ENCODE assay signal across 9 cellular contexts in the genomic region with DNA sequence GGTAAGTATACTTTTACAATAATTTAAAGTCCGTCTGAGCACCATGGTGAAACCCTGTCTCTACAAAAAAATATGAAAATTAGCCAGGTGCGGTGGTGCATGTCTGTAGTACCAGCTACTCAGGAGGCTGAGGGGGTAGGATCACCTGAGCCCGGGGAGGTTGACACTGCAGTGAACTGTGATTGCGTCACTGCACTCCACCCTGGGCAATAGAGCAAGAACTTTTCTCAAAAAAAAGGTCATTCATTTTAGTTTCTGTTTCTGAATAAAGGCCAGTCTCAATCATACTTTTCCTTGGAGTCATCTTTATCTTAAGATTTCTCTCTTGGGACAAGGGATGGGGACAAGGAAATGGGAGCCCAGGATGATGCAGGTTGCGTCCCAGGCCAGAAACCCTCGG. TPM values are rescaled to one million over a fixed set of nuclear protein-coding genes. Genes with fewer than 3 reads are reported as not detected.
DNase-seq lines count a peak whose midpoint lies in the region; ATAC-seq and FAIRE-seq lines count a peak whose summit lies in the region.
"Had no signal": no experiment of that assay in that cellular context is flagged by ENCODE, and none has a peak within 500 bp of the region (broad histone marks: within the 10 kb centered on the region; RNA-seq: fewer than 3 reads in every experiment).

No MANE protein-coding gene starts in this region.

- DNase-seq in CD4-positive, CD25-positive, alpha-beta regulatory T cell = no peak
- DNase-seq in GM19239 (ENCODE audit: insufficient read length, low spot score) (no peak), germinal center (ENCODE audit: low spot score) (peak; percentile 63), iPS-NIHi11 (ENCODE audit: low spot score) (no peak), NCI-H128 (lab: John Stamatoyannopoulos, UW; ENCODE audit: unreplicated experiment) (no peak), SKM-1 (lab: John Stamatoyannopoulos, UW; ENCODE audit: unreplicated experiment) (no peak), ureter (ENCODE audit: low spot score) (no peak)
- DNase-seq: stimulated activated CD4-positive, alpha-beta T cell treated with anti-CD3 and anti-CD28 coated beads, Interleukin-4, amount 100 ng/mL, for 24 hours had no signal

- H3K9me3 Mint-ChIP-seq in CD4-positive, CD25-positive, alpha-beta regulatory T cell = no peaks in the 10 kb centered on the region
- no peaks in the 10 kb centered on the region for H3K9me3 Mint-ChIP-seq in IgD-negative memory B cell

- H3K4me3 ChIP-seq in CD4-positive, CD25-positive, alpha-beta regulatory T cell (ENCODE audit: low read depth, low read length) = no peak overlapping the region

- H3K27me3 Mint-ChIP-seq in CD4-positive, CD25-positive, alpha-beta regulatory T cell = no peaks in the 10 kb centered on the region
- H3K27me3 Mint-ChIP-seq in IgD-negative memory B cell = no peaks in the 10 kb centered on the region

- peaks cover 26% of the 10 kb centered on the region for H3K4me1 ChIP-seq in CD4-positive, CD25-positive, alpha-beta regulatory T cell (ENCODE audit: control insufficient read depth, insufficient read depth, low read length, poor library complexity, severe bottlenecking)

- H3K27ac Mint-ChIP-seq in CD4-positive, CD25-positive, alpha-beta regulatory T cell = peak overlapping the region; percentile 15 to 92 (median 26)
- H3K27ac Mint-ChIP-seq in IgD-negative memory B cell = peak overlapping the region; percentile 94 to 99 (median 99)

- peaks cover 36 to 65% (median 50%) of the 10 kb centered on the region in 4 donors for H3K4me1 Mint-ChIP-seq in CD4-positive, CD25-positive, alpha-beta regulatory T cell
- peaks cover 44 to 52% (median 51%) of the 10 kb centered on the region in 3 donors for H3K4me1 Mint-ChIP-seq in IgD-negative memory B cell

- no peaks in the 10 kb centered on the region for H3K27me3 ChIP-seq in CD4-positive, CD25-positive, alpha-beta regulatory T cell (ENCODE audit: control insufficient read depth, insufficient read depth, low read length)

- peak overlapping the region; percentile 44 for H3K27ac ChIP-seq in CD4-positive, CD25-positive, alpha-beta regulatory T cell (ENCODE audit: insufficient read depth, low read length, poor library complexity, severe bottlenecking)

- H3K36me3 ChIP-seq in CD4-positive, CD25-positive, alpha-beta regulatory T cell (ENCODE audit: control insufficient read depth, insufficient read depth, low read length) = peaks cover 34% of the 10 kb centered on the region

- peak; percentile 57 for FAIRE-seq in GM19239 (lab: Jason Lieb, UNC)

- H3K4me3 Mint-ChIP-seq in CD4-positive, CD25-positive, alpha-beta regulatory T cell = no peak overlapping the region
- H3K4me3 Mint-ChIP-seq in IgD-negative memory B cell = peak overlapping the region; percentile 82 to 90 (median 84)

- no peaks in the 10 kb centered on the region for H3K9me3 ChIP-seq in CD4-positive, CD25-positive, alpha-beta regulatory T cell (ENCODE audit: control insufficient read depth in 2 of 2, low read length in 2 of 2)

- peaks cover 23% of the 10 kb centered on the region for H3K36me3 Mint-ChIP-seq in CD4-positive, CD25-positive, alpha-beta regulatory T cell
- H3K36me3 Mint-ChIP-seq in IgD-negative memory B cell = peaks cover 9% of the 10 kb centered on the region

- ATAC-seq in CD4-positive, CD25-positive, alpha-beta regulatory T cell (ENCODE audit: low read depth in 2 of 2) = peak in 1 of 2 donors; percentile 58

RNA-seq across cellular contexts. Expression of a gene that starts 12.9 kb away (rescaled TPM):
- total RNA-seq in CD4-positive, CD25-positive, alpha-beta regulatory T cell = 71.0 TPM
- polyA plus RNA-seq in CD4-positive, CD25-positive, alpha-beta regulatory T cell = 10 to 100 TPM; 36.6 to 48.2 (median 41.1) TPM
- polyA plus RNA-seq in IgD-negative memory B cell = 156 TPM
- total RNA-seq in ureter = 50.9 TPM

RNA-seq across cellular contexts. Expression of a gene that starts 16.0 kb away (rescaled TPM):
- total RNA-seq in CD4-positive, CD25-positive, alpha-beta regulatory T cell = 95.3 TPM
- polyA plus RNA-seq in CD4-positive, CD25-positive, alpha-beta regulatory T cell = 10 to 100 TPM; 79.0 to 87.6 (median 81.7) TPM
- polyA plus RNA-seq in IgD-negative memory B cell = 93.4 TPM
- 55.5 TPM for total RNA-seq in ureter

RNA-seq across cellular contexts. Expression of a gene that starts 36.2 kb away (rescaled TPM):
- 13.5 TPM for total RNA-seq in CD4-positive, CD25-positive, alpha-beta regulatory T cell
- polyA plus RNA-seq in CD4-positive, CD25-positive, alpha-beta regulatory T cell = 10 to 100 TPM; 16.3 to 22.6 (median 19.8) TPM
- 14.1 TPM for polyA plus RNA-seq in IgD-negative memory B cell
- total RNA-seq in ureter = 14.1 TPM

Comparison
In these comparisons a context has a peak if more than half of its experiments do, and no peak if none do; other contexts are left out.
1. H3K4me3 Mint-ChIP-seq: peak in IgD-negative memory B cell (4 of 4); none in CD4-positive, CD25-positive, alpha-beta regulatory T cell (0 of 4).